Comparison of ENCODE assay signal across 8 cellular contexts in the genomic region with DNA sequence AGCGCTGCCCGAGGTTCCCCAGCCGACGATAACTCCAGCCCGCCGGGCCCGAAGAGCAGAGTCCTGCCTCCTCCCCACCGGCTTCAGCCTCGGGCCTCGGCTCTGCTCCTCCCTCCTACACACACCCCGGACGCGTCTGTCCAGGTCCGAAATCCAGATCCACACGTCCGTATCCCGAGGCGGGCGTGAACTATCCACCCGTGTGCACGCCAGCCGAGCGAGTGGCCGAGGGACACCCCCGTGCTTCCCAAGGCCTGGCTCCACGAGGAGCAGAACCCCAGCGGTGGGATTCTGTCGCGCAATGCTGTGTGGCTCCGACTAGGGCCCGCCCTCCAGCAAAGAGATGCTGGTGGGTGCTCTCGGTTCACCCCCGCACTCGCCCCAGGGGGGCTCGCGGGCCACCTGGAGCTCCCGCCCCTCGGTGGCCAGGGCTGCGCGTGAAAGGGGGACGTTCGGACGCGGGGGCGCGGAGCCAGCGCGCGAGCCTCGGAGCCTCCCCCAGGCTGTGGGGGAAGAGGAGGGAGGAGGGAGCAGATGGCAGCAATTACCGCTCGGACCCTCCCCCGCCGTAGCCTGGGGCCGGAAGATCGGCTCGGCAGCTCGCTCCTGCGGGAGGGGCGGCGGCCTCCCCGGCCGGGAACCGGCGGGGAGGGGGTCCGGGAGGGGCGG. TPM values are rescaled to one million over a fixed set of nuclear protein-coding genes. Genes with fewer than 3 reads are reported as not detected.
DNase-seq lines count a peak whose midpoint lies in the region; TF ChIP-seq lines count a peak whose summit lies in the region.

No MANE protein-coding gene starts in this region.

- in situ Hi-C loops in GM13976 (cut with MboI; ENCODE audit: low sequenced_read_pairs, unreplicated experiment), result no loop called here

- H3K27ac ChIP-seq in skeletal muscle tissue (ENCODE audit: low read depth, low read length), result no peak overlapping the region

- no peaks in the 10 kb centered on the region for H3K36me3 ChIP-seq in skeletal muscle tissue (ENCODE audit: control insufficient read depth in 3 of 3, insufficient read depth in 3 of 3, low read length in 3 of 3)

- DNase-seq in GM13976 (ENCODE audit: low spot score) (peak; percentile 37), NCI-H1930 (lab: John Stamatoyannopoulos, UW) (no peak), NCI-H128 (lab: John Stamatoyannopoulos, UW; ENCODE audit: unreplicated experiment) (no peak)
- no peak for DNase-seq in activated CD4-positive, alpha-beta T cell treated with anti-CD3 and anti-CD28 coated beads for 1 hour
- DNase-seq in activated CD4-positive, alpha-beta T cell treated with anti-CD3 and anti-CD28 coated beads, Interleukin-2, amount 50 U/mL, for 4 hours, result no peak

- peak overlapping the region; percentile 48 for H3K4me3 ChIP-seq in WI38 (ENCODE audit: low read depth, low read length)
- peak overlapping the region; percentile 60 for H3K4me3 ChIP-seq in iPS-11a (ENCODE audit: low read depth, low read length)
- peak overlapping the region; percentile 41 to 66 (median 66) for H3K4me3 ChIP-seq in skeletal muscle tissue (ENCODE audit: low read length in 3 of 3)

- no peaks in the 10 kb centered on the region for H3K9me3 ChIP-seq in skeletal muscle tissue (ENCODE audit: control insufficient read depth in 3 of 3, low read length in 3 of 3)

- peaks cover 15 to 17% (median 17%) of the 10 kb centered on the region in 3 donors for H3K4me1 ChIP-seq in skeletal muscle tissue (ENCODE audit: control insufficient read depth in 3 of 3, insufficient read depth in 3 of 3, low read length in 3 of 3)

- H3K9ac ChIP-seq in skeletal muscle tissue (ENCODE audit: low read depth in 1 of 3, low read length in 3 of 3), result peak overlapping the region in 1 of 3 donors; percentile 50

- H3K27me3 ChIP-seq in skeletal muscle tissue (ENCODE audit: control insufficient read depth in 3 of 3, insufficient read depth in 3 of 3, low read length in 3 of 3), result peaks cover 33 to 44% (median 41%) of the 10 kb centered on the region in 3 donors

- no peak for TF ChIP-seq CTCF in GM13976 (IDR thresholded peaks at IDR 0.05; ENCODE audit: borderline replicate concordance, control extremely low read depth, extremely low read depth, insufficient read depth, missing control alignments)
- no peak for TF ChIP-seq CTCF in WI38 (IDR thresholded peaks at IDR 0.05; ENCODE audit: low read depth, low read length)

RNA-seq across cellular contexts. Expression of gene ANKRD33, which starts 18.9 kb away (rescaled TPM):
- total RNA-seq in skeletal muscle tissue, result not detected

RNA-seq across cellular contexts. Expression of gene FIGNL2, which starts 20.4 kb away (rescaled TPM):
- 1.0 TPM for total RNA-seq in skeletal muscle tissue

RNA-seq across cellular contexts. Expression of gene ACVRL1, which starts 38.3 kb away (rescaled TPM):
- 56.9 TPM for total RNA-seq in skeletal muscle tissue
